In the genomic region with DNA sequence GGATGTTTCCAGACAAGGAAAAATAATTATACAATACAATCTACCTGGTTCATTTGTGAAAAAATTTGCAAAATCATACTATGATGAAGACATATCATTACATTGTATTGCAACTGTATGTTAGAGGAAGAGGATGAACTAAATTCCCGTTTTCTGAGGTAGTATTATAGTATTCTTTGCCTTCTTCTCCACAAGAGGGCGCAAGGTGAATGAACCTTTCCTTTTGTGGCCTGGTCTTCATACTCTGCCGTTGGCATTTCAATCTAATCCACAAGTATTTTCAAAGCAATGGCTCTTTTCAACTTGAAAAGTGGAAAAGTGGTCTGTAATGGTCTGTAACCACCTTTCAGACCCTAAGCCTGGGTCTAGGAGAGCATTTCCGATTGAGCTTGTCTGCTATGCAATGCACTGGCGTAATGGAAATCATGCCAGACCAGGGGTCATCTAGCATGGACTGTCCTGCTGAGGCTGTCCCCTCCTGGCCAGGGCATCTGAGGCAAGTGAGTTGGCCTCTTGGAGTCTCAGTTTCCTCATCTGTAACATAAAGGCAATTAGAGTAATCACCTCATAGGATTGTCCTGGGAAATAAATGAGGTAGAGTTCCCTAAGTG, we compare ENCODE assay signal across 9 cellular contexts. TPM values are rescaled to one million over a fixed set of nuclear protein-coding genes. Genes with fewer than 3 reads are reported as not detected.
DNase-seq lines count a peak whose midpoint lies in the region; ATAC-seq, FAIRE-seq and TF ChIP-seq lines count a peak whose summit lies in the region.
"Had no signal": no experiment of that assay in that cellular context is flagged by ENCODE, and none has a peak within 500 bp of the region (broad histone marks: within the 10 kb centered on the region; RNA-seq: fewer than 3 reads in every experiment).

No MANE protein-coding gene starts in this region.

- TF ChIP-seq RAD21 in K562 (CRISPR knock-in tag; conservative IDR thresholded peaks at IDR 0.05 in 1 of 2, IDR thresholded peaks at IDR 0.05 in 1 of 2): peak; percentile 87 to 95

- H3K27me3 ChIP-seq in K562 (ENCODE audit: control insufficient read depth in 2 of 2, insufficient read depth in 2 of 2, low read length in 2 of 2): peaks cover 0 to 9% of the 10 kb centered on the region in 2 experiments; a peak in 1 of 5 replicates
- H3K27me3 ChIP-seq: BLaER1 had no signal

- H4K20me1 ChIP-seq in K562 (replicated peaks; ENCODE audit: control insufficient read depth, insufficient read depth, low read length): no peaks in the 10 kb centered on the region
- H4K20me1 ChIP-seq: BLaER1 had no signal

- no peak overlapping the region for H3K27ac ChIP-seq in K562 (ENCODE audit: extremely low read depth, low read depth, low read length)
- H3K27ac ChIP-seq: BLaER1 had no signal

- CTCF ChIA-PET in K562 (lab: Yijun Ruan, JAX; ENCODE audit: low intra/inter-chr PET ratio): interaction anchor here (0.6 to 2.1 kb wide), 3 partner anchors 22 to 402 kb away, joined by 3 to 6 read pairs (median 3); no protein-coding TSS in a partner anchor

- TF ChIP-seq POLR2A in H54 (IDR thresholded peaks at IDR 0.05; ENCODE audit: low read depth, low read length) (no peak), K562 (conservative IDR thresholded peaks at IDR 0.05) (no peak)

- intact Hi-C loops in K562 (cut with micrococcal nuclease): loop anchor here (5.0 to 10.0 kb wide), 6 partner anchors 87 to 877 kb away; partner anchors contain the start of genes GALNT1 and INO80C

- no peak overlapping the region for H3K9ac ChIP-seq in K562 (ENCODE audit: insufficient read depth in 1 of 2, low read depth in 2 of 2, low read length in 2 of 2)
- H3K9ac ChIP-seq: BLaER1 had no signal

- H3K4me3 ChIP-seq in K562: no peak overlapping the region
- H3K4me3 ChIP-seq: BLaER1 had no signal

- peak; percentile 21 for DNase-seq in activated CD4-positive, CD25-positive, alpha-beta regulatory T cell treated with anti-CD3 and anti-CD28 coated beads, Interleukin-2, amount 50 U/mL, for 16 hours (ENCODE audit: low read depth, low spot score)
- no peak for DNase-seq in activated CD4-positive, CD25-positive, alpha-beta regulatory T cell treated with anti-CD3 and anti-CD28 coated beads, Interleukin-2, amount 50 U/mL, for 72 hours
- peak; percentile 16 for DNase-seq in H54 (ENCODE audit: insufficient read length, low spot score)
- DNase-seq in NAMALWA (ENCODE audit: low spot score): peak; percentile 88
- DNase-seq in RPMI8226: peak; percentile 72
- peak; percentile 61 to 85 (median 65) for DNase-seq in K562 (ENCODE audit: extremely low read depth in 1 of 4, low spot score in 3 of 4)
- DNase-seq in iPS DF 4.7 (ENCODE audit: extremely low read depth, low spot score): peak; percentile 44
- DNase-seq in stimulated activated CD4-positive, alpha-beta T cell treated with anti-CD3 and anti-CD28 coated beads, Interleukin-2, amount 100 ng/mL, for 4 hours (ENCODE audit: low read depth): peak; percentile 32

- no peak overlapping the region for H3K4me2 ChIP-seq in K562 (ENCODE audit: insufficient read depth, low read length)
- H3K4me2 ChIP-seq: BLaER1 had no signal

- peak; percentile 69 to 91 (median 84) for TF ChIP-seq CTCF in K562 (IDR thresholded peaks at IDR 0.05 in 2 of 3, conservative IDR thresholded peaks at IDR 0.05 in 1 of 3; ENCODE audit: insufficient read depth in 2 of 3, low read depth in 1 of 3, low read length in 3 of 3)

- FAIRE-seq in H54 (lab: Jason Lieb, UNC): peak; percentile 72
- FAIRE-seq in K562 (lab: Jason Lieb, UNC): peak; percentile 90

- in situ Hi-C loops in K562 (cut with MboI): no loop called here

- H3K79me2 ChIP-seq in K562 (ENCODE audit: control insufficient read depth, insufficient read depth, low read length): no peaks in the 10 kb centered on the region

- peak; percentile 90 for ATAC-seq in K562

- H3K4me1 ChIP-seq in K562 (replicated peaks in 1 of 2; ENCODE audit: control insufficient read depth in 2 of 2, insufficient read depth in 2 of 2, low read length in 2 of 2): peaks cover 8 to 14% of the 10 kb centered on the region in 2 experiments; a peak in 3 of 5 replicates

- WGBS in K562 (ENCODE audit: insufficient coverage, low coverage, missing lambda C conversion rate): 28% methylated on average over 5 of the region's 5 CpGs

- peak overlapping the region; percentile 65; the same call in 1 of the 2 replicates for H2AFZ ChIP-seq in K562 (ENCODE audit: low read depth, low read length)

- POLR2A ChIA-PET in K562 (lab: Yijun Ruan, JAX): no interaction called here

- no peaks in the 10 kb centered on the region for H3K36me3 ChIP-seq in K562 (ENCODE audit: control insufficient read depth, insufficient read depth, low read length)
- H3K36me3 ChIP-seq: BLaER1 had no signal

- TF ChIP-seq EP300 in K562 (IDR thresholded peaks at IDR 0.05; ENCODE audit: low read length): no peak; the same call in 1 of the 2 replicates

- H3K9me1 ChIP-seq in K562 (ENCODE audit: control insufficient read depth, insufficient read depth, low read length): no peaks in the 10 kb centered on the region

- H3K9me3 ChIP-seq in K562 (replicated peaks; ENCODE audit: control insufficient read depth, insufficient read depth, low read depth, low read length): no peaks in the 10 kb centered on the region
- H3K9me3 ChIP-seq: BLaER1 had no signal

- no TSS peak for BruUV-seq in K562 (replicated peaks; lab: Mats Ljungman, UMichigan)

TF ChIP-seq in K562, 482 proteins besides CTCF, POLR2A, EP300 and RAD21 (continues in another document):
- TF ChIP-seq RBM14 (IDR thresholded peaks at IDR 0.05; ENCODE audit: borderline replicate concordance, insufficient read depth, low read depth, low read length) (no peak), ZNF311 (CRISPR knock-in tag; IDR thresholded peaks at IDR 0.05) (no peak), CREBBP (IDR thresholded peaks at IDR 0.05; ENCODE audit: low read depth, low read length) (no peak), SIX5 (IDR thresholded peaks at IDR 0.05; ENCODE audit: borderline replicate concordance in 1 of 2, insufficient read depth in 1 of 2, low read depth in 1 of 2, low read length in 2 of 2) (no peak), RAD51 (IDR thresholded peaks at IDR 0.05; ENCODE audit: borderline replicate concordance, low read depth) (no peak), ZNF408 (CRISPR knock-in tag; IDR thresholded peaks at IDR 0.05; ENCODE audit: low read depth) (no peak), NR2C1 (IDR thresholded peaks at IDR 0.05) (0 out of 2 replicates have a peak, but pooled peaks have one; percentile 14), NR2C1 (tag; IDR thresholded peaks at IDR 0.05) (no peak), ETV5 (CRISPR knock-in tag; IDR thresholded peaks at IDR 0.05; ENCODE audit: low read depth) (no peak), ZNF3 (CRISPR knock-in tag; IDR thresholded peaks at IDR 0.05) (no peak), POLR2AphosphoS2 (IDR thresholded peaks at IDR 0.05; ENCODE audit: low read length) (no peak), SMC3 (conservative IDR thresholded peaks at IDR 0.05; ENCODE audit: insufficient read depth, low read depth, low read length) (peak; percentile 84), ZNF436 (CRISPR knock-in tag; IDR thresholded peaks at IDR 0.05) (no peak), NR0B1 (IDR thresholded peaks at IDR 0.05; ENCODE audit: partially characterized antibody) (no peak), CHD2 (IDR thresholded peaks at IDR 0.05; ENCODE audit: low read depth, low read length) (no peak), RBBP5 (IDR thresholded peaks at IDR 0.05; ENCODE audit: borderline replicate concordance, insufficient read depth, low read length, poor library complexity, severe bottlenecking) (no peak)
- TF ChIP-seq, protein P1, sequence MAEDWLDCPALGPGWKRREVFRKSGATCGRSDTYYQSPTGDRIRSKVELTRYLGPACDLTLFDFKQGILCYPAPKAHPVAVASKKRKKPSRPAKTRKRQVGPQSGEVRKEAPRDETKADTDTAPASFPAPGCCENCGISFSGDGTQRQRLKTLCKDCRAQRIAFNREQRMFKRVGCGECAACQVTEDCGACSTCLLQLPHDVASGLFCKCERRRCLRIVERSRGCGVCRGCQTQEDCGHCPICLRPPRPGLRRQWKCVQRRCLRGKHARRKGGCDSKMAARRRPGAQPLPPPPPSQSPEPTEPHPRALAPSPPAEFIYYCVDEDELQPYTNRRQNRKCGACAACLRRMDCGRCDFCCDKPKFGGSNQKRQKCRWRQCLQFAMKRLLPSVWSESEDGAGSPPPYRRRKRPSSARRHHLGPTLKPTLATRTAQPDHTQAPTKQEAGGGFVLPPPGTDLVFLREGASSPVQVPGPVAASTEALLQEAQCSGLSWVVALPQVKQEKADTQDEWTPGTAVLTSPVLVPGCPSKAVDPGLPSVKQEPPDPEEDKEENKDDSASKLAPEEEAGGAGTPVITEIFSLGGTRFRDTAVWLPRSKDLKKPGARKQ (CRISPR knock-in tag; IDR thresholded peaks at IDR 0.05): no peak

RNA-seq across cellular contexts. Expression of gene ZNF396, which starts 30.8 kb away (rescaled TPM):
- 1.9 and 3.1 TPM in 2 replicates for total RNA-seq in K562 (2011; cell fraction: chromatin; rRNA removed; ENCODE audit: low replicate concordance)
- 2.2 and 3.2 TPM in 2 replicates for total RNA-seq in K562 (2011; cell fraction: nucleolus; rRNA removed)
- 2.9 and 4.5 TPM in 2 replicates for total RNA-seq in K562 (2011; cell fraction: nucleoplasm; rRNA removed)
- total RNA-seq in K562 (2014; rRNA removed): 0.73 and 1.6 TPM in 2 replicates
- total RNA-seq in K562 (2014; rRNA removed; fragmentation: Illumina TruSeq; extraction: Trizol): 2.1 and 2.4 TPM in 2 replicates
- 1.3 and 1.4 TPM in 2 replicates for total RNA-seq in K562 (2015; rRNA removed; fragmentation: Illumina TruSeq; extraction: Trizol)
- total RNA-seq in K562 (2021): 1.2 and 2.0 TPM in 2 replicates
- polyA plus RNA-seq in K562 (2011; rRNA removed): 1.6 and 1.9 TPM in 2 replicates
- polyA plus RNA-seq in K562 (2011; cell fraction: cytosol; rRNA removed): 0.40 and 0.80 TPM in 2 replicates
- polyA plus RNA-seq in K562 (2011; cell fraction: nucleus; rRNA removed): 0.50 and 0.84 TPM in 2 replicates
- polyA plus RNA-seq in K562 (2012): 1.3 and 3.4 TPM in 2 replicates
- polyA plus RNA-seq in K562 (2014; fragmentation: Illumina TruSeq; extraction: Trizol): 1.9 and 2.1 TPM in 2 replicates
- polyA plus RNA-seq in K562 (2014; fragmentation: Nextera tagmentation; extraction: Ambion mirVana): 1 to 10 TPM; 2.0 to 2.3 TPM
- 1.3 and 1.9 TPM in 2 replicates for polyA plus RNA-seq in K562 (2014; rRNA removed)
- polyA minus RNA-seq in K562 (2011; rRNA and poly(A)+ RNA removed): 1.7 and 3.0 TPM in 2 replicates
- 0.73 and 0.86 TPM in 2 replicates for polyA minus RNA-seq in K562 (2011; cell fraction: cytosol; rRNA and poly(A)+ RNA removed)
- polyA minus RNA-seq in K562 (2011; cell fraction: nucleus; rRNA and poly(A)+ RNA removed): 1.1 and 3.8 TPM in 2 replicates
